18 cellular contexts compared by ENCODE assay signal in the genomic region with DNA sequence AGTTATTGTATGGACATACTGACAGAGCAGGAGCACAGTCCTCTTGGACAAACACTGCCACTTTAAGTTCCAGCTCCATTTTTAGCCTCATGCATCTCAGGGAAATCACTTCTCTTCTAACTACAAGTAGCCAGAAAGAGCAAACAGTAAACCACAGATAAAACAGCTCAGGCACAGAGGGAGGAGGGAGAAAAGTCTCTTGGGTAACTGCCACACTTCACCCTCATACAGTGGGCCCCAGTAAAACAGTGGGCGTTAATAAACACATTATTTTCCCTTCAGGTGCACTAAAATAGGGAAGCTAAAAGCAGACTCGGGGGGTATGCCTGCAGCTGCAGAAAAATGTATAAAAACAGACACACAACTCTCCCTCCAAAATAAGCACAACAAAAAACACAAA. TPM values are rescaled to one million over a fixed set of nuclear protein-coding genes. Genes with fewer than 3 reads are reported as not detected.
DNase-seq lines count a peak whose midpoint lies in the region; ATAC-seq, FAIRE-seq and TF ChIP-seq lines count a peak whose summit lies in the region.
"Had no signal": no experiment of that assay in that cellular context is flagged by ENCODE, and none has a peak within 500 bp of the region (broad histone marks: within the 10 kb centered on the region; RNA-seq: fewer than 3 reads in every experiment).

No MANE protein-coding gene starts in this region.

- peaks cover 37% of the 10 kb centered on the region for H3K36me3 Mint-ChIP-seq in activated T-helper 1 cell treated with anti-CD3 and anti-CD28 coated beads, Interleukin-12 subunit alpha, Interleukin-12 subunit beta, Interleukin-2, Interleukin-4 antibody, amounts not matched to agents 30 ng/mL and 10 ng/mL and 1 ng/mL, durations not matched to agents 14 hours and 24 hours and 36 hours (ENCODE audit: low read depth)
- H3K36me3 Mint-ChIP-seq in neural progenitor cell, result no peaks in the 10 kb centered on the region

- FAIRE-seq in GM19239 (lab: Jason Lieb, UNC), result peak; percentile 11
- FAIRE-seq: G401.6, K562 had no signal

- H3K9ac ChIP-seq in BLaER1 treated with 17β-estradiol and CSF1 and Interleukin-3, amounts not matched to agents 10 nM and 100 nM, result peak overlapping the region in 6 of 11 experiments; percentile 1 to 60 (median 36); a peak in 8 of 22 replicates
- H3K9ac ChIP-seq in neural progenitor cell, result no peak overlapping the region

- H3K4me2 ChIP-seq in BLaER1 treated with 17β-estradiol and CSF1 and Interleukin-3, amounts not matched to agents 10 nM and 100 nM, result peak overlapping the region; percentile 19 to 80 (median 62); a peak in 21 of 22 replicates
- H3K4me2 ChIP-seq in neural progenitor cell, result no peak overlapping the region

- H3K9me3 ChIP-seq in BLaER1 treated with 17β-estradiol and CSF1 and Interleukin-3, amounts not matched to agents 10 nM and 100 nM (replicated peaks in 1 of 11), result peaks cover 0 to 45% (median 24%) of the 10 kb centered on the region in 11 experiments; a peak in 16 of 22 replicates
- H3K9me3 ChIP-seq in psoas muscle, result no peaks in the 10 kb centered on the region
- H3K9me3 ChIP-seq in neural progenitor cell (ENCODE audit: low read depth), result no peaks in the 10 kb centered on the region
- H3K9me3 ChIP-seq: SJCRH30 had no signal

- peak overlapping the region in 8 of 11 experiments; percentile 8 to 70 (median 59); a peak in 14 of 22 replicates for H3K27ac ChIP-seq in BLaER1 treated with 17β-estradiol and CSF1 and Interleukin-3, amounts not matched to agents 10 nM and 100 nM
- H3K27ac ChIP-seq in psoas muscle (peak overlapping the region; percentile 42), neural progenitor cell (no peak overlapping the region)
- H3K27ac ChIP-seq: SJCRH30 had no signal

- H4K20me1 ChIP-seq in BLaER1 treated with 17β-estradiol and CSF1 and Interleukin-3, amounts not matched to agents 10 nM and 100 nM, result no peaks in the 10 kb centered on the region
- H4K20me1 ChIP-seq in neural progenitor cell (ENCODE audit: low read depth), result no peaks in the 10 kb centered on the region

- peaks cover 0 to 42% (median 13%) of the 10 kb centered on the region in 11 experiments; a peak in 9 of 22 replicates for H3K36me3 ChIP-seq in BLaER1 treated with 17β-estradiol and CSF1 and Interleukin-3, amounts not matched to agents 10 nM and 100 nM
- H3K36me3 ChIP-seq in psoas muscle (ENCODE audit: insufficient read depth in 1 of 2, low read depth in 1 of 2), result no peaks in the 10 kb centered on the region
- H3K36me3 ChIP-seq in neural progenitor cell, result no peaks in the 10 kb centered on the region
- H3K36me3 ChIP-seq: SJCRH30 had no signal

- no peaks in the 10 kb centered on the region for H3K79me2 ChIP-seq in neural progenitor cell (ENCODE audit: low read depth)

- no peaks in the 10 kb centered on the region for H3K27me3 Mint-ChIP-seq in activated T-helper 1 cell treated with anti-CD3 and anti-CD28 coated beads, Interleukin-12 subunit alpha, Interleukin-12 subunit beta, Interleukin-2, Interleukin-4 antibody, amounts not matched to agents 30 ng/mL and 10 ng/mL and 1 ng/mL, durations not matched to agents 14 hours and 24 hours and 36 hours (ENCODE audit: insufficient read depth)
- H3K27me3 Mint-ChIP-seq in neural progenitor cell (ENCODE audit: insufficient read depth, low read depth), result no peaks in the 10 kb centered on the region

- H3K9me3 Mint-ChIP-seq in activated T-helper 1 cell treated with anti-CD3 and anti-CD28 coated beads, Interleukin-12 subunit alpha, Interleukin-12 subunit beta, Interleukin-2, Interleukin-4 antibody, amounts not matched to agents 30 ng/mL and 10 ng/mL and 1 ng/mL, durations not matched to agents 14 hours and 24 hours and 36 hours, result no peaks in the 10 kb centered on the region
- peaks cover 2% of the 10 kb centered on the region for H3K9me3 Mint-ChIP-seq in neural progenitor cell
- H3K9me3 Mint-ChIP-seq: CD14-positive monocyte had no signal

- peak overlapping the region in 4 of 10 experiments; percentile 5 to 39 (median 11); a peak in 4 of 20 replicates for H3K4me3 ChIP-seq in BLaER1 treated with 17β-estradiol and CSF1 and Interleukin-3, amounts not matched to agents 10 nM and 100 nM
- no peak overlapping the region for H3K4me3 ChIP-seq in psoas muscle
- no peak overlapping the region for H3K4me3 ChIP-seq in neural progenitor cell
- H3K4me3 ChIP-seq: K562, SJCRH30 had no signal

- peak in 1 of 4 donors; percentile 38 for ATAC-seq in psoas muscle
- ATAC-seq in GM21529 (IDR thresholded peaks at IDR 0.05; ENCODE audit: unreplicated experiment), result no peak
- ATAC-seq: HCT116, K562 had no signal

- no peak for DNase-seq in GM19239 (ENCODE audit: insufficient read length, low spot score)
- DNase-seq in activated T-helper 1 cell treated with anti-CD3 and anti-CD28 coated beads, Interleukin-12 subunit alpha, Interleukin-12 subunit beta, Interleukin-2, Interleukin-4 antibody, amounts not matched to agents 30 ng/mL and 10 ng/mL and 1 ng/mL, durations not matched to agents 14 hours and 24 hours and 36 hours (ENCODE audit: low spot score), result no peak
- DNase-seq in psoas muscle, result no peak
- DNase-seq in UCSD-AML1 (lab: John Stamatoyannopoulos, UW; ENCODE audit: unreplicated experiment), result no peak
- DNase-seq in NCI-H1930 (lab: John Stamatoyannopoulos, UW), result no peak
- no peak for DNase-seq in neural progenitor cell (ENCODE audit: low spot score)
- DNase-seq: DMS79 treated with DMSO at 0.1 percent for 48 hours, GOT3, NCI-H187, NCI-H345, NCI-H524 treated with DMSO at 0.1 percent for 48 hours, SJCRH30 had no signal

- no peaks in the 10 kb centered on the region for H3F3A ChIP-seq in neural progenitor cell (ENCODE audit: low read depth)

- peak overlapping the region; percentile 40 for H3K27ac Mint-ChIP-seq in activated T-helper 1 cell treated with anti-CD3 and anti-CD28 coated beads, Interleukin-12 subunit alpha, Interleukin-12 subunit beta, Interleukin-2, Interleukin-4 antibody, amounts not matched to agents 30 ng/mL and 10 ng/mL and 1 ng/mL, durations not matched to agents 14 hours and 24 hours and 36 hours
- no peak overlapping the region for H3K27ac Mint-ChIP-seq in neural progenitor cell

- no peak overlapping the region for H3K4me3 Mint-ChIP-seq in activated T-helper 1 cell treated with anti-CD3 and anti-CD28 coated beads, Interleukin-12 subunit alpha, Interleukin-12 subunit beta, Interleukin-2, Interleukin-4 antibody, amounts not matched to agents 30 ng/mL and 10 ng/mL and 1 ng/mL, durations not matched to agents 14 hours and 24 hours and 36 hours
- no peak overlapping the region for H3K4me3 Mint-ChIP-seq in neural progenitor cell
- H3K4me3 Mint-ChIP-seq: CD14-positive monocyte had no signal

- TF ChIP-seq CTCF in psoas muscle (IDR thresholded peaks at IDR 0.05) (no peak), neural progenitor cell (IDR thresholded peaks at IDR 0.05) (no peak)

- H3K27me3 ChIP-seq in BLaER1 treated with 17β-estradiol and CSF1 and Interleukin-3, amounts not matched to agents 10 nM and 100 nM, result no peaks in the 10 kb centered on the region
- no peaks in the 10 kb centered on the region for H3K27me3 ChIP-seq in psoas muscle (ENCODE audit: insufficient read depth in 3 of 3, low read length in 2 of 3)
- no peaks in the 10 kb centered on the region for H3K27me3 ChIP-seq in neural progenitor cell
- H3K27me3 ChIP-seq: SJCRH30 had no signal

- intact Hi-C loops in activated T-helper 1 cell treated with anti-CD3 and anti-CD28 coated beads, Interleukin-12 subunit alpha, Interleukin-12 subunit beta, Interleukin-2, Interleukin-4 antibody, amounts not matched to agents 30 ng/mL and 10 ng/mL and 1 ng/mL, durations not matched to agents 14 hours and 24 hours and 36 hours (cut with micrococcal nuclease), result loop anchor here (5.0 to 10.0 kb wide), 3 partner anchors 117 to 565 kb away; a partner anchor contains a TSS
- intact Hi-C loops in psoas muscle (cut with DNase I), result loop anchor here (2.0 to 10.0 kb wide), 4 partner anchors 21 to 475 kb away; a partner anchor contains a TSS

- no peak overlapping the region for H2AFZ ChIP-seq in neural progenitor cell (replicated peaks)

- peaks cover 21 to 79% (median 55%) of the 10 kb centered on the region in 10 experiments for H3K4me1 ChIP-seq in BLaER1 treated with 17β-estradiol and CSF1 and Interleukin-3, amounts not matched to agents 10 nM and 100 nM
- H3K4me1 ChIP-seq in psoas muscle (peaks cover 37% of the 10 kb centered on the region), neural progenitor cell (no peaks in the 10 kb centered on the region)
- H3K4me1 ChIP-seq: SJCRH30 had no signal

- WGBS in psoas muscle, 3 donors, result 30 to 52% (median 35%) methylated on average over 2 of the region's 2 CpGs

- peaks cover 83% of the 10 kb centered on the region for H3K4me1 Mint-ChIP-seq in activated T-helper 1 cell treated with anti-CD3 and anti-CD28 coated beads, Interleukin-12 subunit alpha, Interleukin-12 subunit beta, Interleukin-2, Interleukin-4 antibody, amounts not matched to agents 30 ng/mL and 10 ng/mL and 1 ng/mL, durations not matched to agents 14 hours and 24 hours and 36 hours (ENCODE audit: low read depth)
- H3K4me1 Mint-ChIP-seq in neural progenitor cell, result no peaks in the 10 kb centered on the region

RNA-seq across cellular contexts. Expression of a gene that starts 21.6 kb away (rescaled TPM):
- total RNA-seq in activated T-helper 1 cell treated with anti-CD3 and anti-CD28 coated beads, Interleukin-12 subunit alpha, Interleukin-12 subunit beta, Interleukin-2, Interleukin-4 antibody, amounts not matched to agents 30 ng/mL and 10 ng/mL and 1 ng/mL, durations not matched to agents 14 hours and 24 hours and 36 hours, result 148 and 152 TPM in 2 replicates
- total RNA-seq in psoas muscle, result 1 to 10 TPM; 3.1 to 6.8 (median 4.5) TPM
- polyA plus RNA-seq in psoas muscle, result 1 to 10 TPM; 1.5 to 4.6 (median 2.7) TPM
- 0.19 and 0.64 TPM in 2 replicates for total RNA-seq in neural progenitor cell (ENCODE audit: low replicate concordance)

Comparison
In these comparisons a context has a peak if more than half of its experiments do, and no peak if none do; other contexts are left out.
1. RNA of a gene that starts 21.6 kb away (total RNA-seq): 148 to 152 TPM in activated T-helper 1 cell treated with anti-CD3 and anti-CD28 coated beads, Interleukin-12 subunit alpha, Interleukin-12 subunit beta, Interleukin-2, Interleukin-4 antibody, amounts not matched to agents 30 ng/mL and 10 ng/mL and 1 ng/mL, durations not matched to agents 14 hours and 24 hours and 36 hours; 3.1 to 6.8 TPM in psoas muscle and 0.19 to 0.64 TPM in neural progenitor cell; every median in the first group is over 10 times any median in the second.